ENCODE assay signal across 1 cellular context in the genomic region with DNA sequence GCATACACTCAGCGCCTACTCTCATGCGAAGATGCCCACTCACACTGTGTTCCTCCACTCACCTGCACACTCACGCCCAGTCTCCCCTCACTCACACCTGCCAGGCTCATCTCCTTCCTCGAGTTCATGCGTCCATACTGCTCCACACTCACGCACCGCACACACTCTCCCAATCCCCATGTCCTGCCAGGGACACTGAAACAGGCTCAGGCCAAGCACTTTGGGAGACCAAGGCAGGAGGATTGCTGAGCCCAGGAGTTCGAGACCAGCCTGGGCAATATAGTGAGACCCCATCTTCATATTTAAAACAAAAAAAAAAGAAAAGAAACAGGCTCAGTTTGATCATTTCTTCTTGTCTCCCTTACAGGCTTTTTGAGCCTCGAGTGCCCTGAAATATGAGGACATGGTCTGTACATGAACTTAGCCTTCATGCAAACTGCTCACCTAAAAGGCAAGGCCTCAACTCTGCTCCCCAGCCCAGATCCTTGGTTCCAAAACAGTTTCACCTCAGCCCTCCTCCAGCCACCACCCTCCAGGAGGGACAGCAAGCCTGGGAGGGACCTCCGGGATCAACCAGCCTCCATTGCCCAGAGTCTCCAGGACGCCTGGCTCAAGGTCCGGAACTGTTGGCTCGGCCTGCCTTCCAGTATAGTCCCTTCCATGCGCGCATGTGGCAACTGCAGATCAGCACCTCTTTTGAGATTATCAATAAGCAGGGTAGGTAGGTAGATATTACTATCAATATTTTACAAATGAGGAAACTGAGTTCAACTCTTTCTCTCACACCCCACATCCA.
TF ChIP-seq lines count a peak whose summit lies in the region.

No MANE protein-coding gene starts in this region.

TF ChIP-seq in IMR-90, 13 proteins besides CTCF, POLR2A, EP300 and RAD21:
- TF ChIP-seq, protein P1, sequence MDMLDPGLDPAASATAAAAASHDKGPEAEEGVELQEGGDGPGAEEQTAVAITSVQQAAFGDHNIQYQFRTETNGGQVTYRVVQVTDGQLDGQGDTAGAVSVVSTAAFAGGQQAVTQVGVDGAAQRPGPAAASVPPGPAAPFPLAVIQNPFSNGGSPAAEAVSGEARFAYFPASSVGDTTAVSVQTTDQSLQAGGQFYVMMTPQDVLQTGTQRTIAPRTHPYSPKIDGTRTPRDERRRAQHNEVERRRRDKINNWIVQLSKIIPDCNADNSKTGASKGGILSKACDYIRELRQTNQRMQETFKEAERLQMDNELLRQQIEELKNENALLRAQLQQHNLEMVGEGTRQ (IDR thresholded peaks at IDR 0.05; ENCODE audit: low read depth, low read length) = no peak
- TF ChIP-seq MAZ (IDR thresholded peaks at IDR 0.05; ENCODE audit: borderline replicate concordance, low read depth, low read length) = no peak
- no peak for TF ChIP-seq BHLHE40 (IDR thresholded peaks at IDR 0.05; ENCODE audit: low read depth, low read length)
- no peak for TF ChIP-seq SMC3 (IDR thresholded peaks at IDR 0.05; ENCODE audit: low read depth, low read length)
- TF ChIP-seq CEBPB (IDR thresholded peaks at IDR 0.05; ENCODE audit: low read depth, low read length) = no peak
- no peak for TF ChIP-seq CHD1 (IDR thresholded peaks at IDR 0.05; ENCODE audit: low read depth, low read length)
- TF ChIP-seq, protein P2, sequence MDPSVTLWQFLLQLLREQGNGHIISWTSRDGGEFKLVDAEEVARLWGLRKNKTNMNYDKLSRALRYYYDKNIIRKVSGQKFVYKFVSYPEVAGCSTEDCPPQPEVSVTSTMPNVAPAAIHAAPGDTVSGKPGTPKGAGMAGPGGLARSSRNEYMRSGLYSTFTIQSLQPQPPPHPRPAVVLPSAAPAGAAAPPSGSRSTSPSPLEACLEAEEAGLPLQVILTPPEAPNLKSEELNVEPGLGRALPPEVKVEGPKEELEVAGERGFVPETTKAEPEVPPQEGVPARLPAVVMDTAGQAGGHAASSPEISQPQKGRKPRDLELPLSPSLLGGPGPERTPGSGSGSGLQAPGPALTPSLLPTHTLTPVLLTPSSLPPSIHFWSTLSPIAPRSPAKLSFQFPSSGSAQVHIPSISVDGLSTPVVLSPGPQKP (IDR thresholded peaks at IDR 0.05; ENCODE audit: borderline replicate concordance, low read depth, low read length) = no peak
- TF ChIP-seq MAFK (IDR thresholded peaks at IDR 0.05; ENCODE audit: low read depth, low read length) = no peak
- TF ChIP-seq FOS (IDR thresholded peaks at IDR 0.05; ENCODE audit: low read depth, low read length) = no peak
- no peak for TF ChIP-seq MXI1 (IDR thresholded peaks at IDR 0.05; ENCODE audit: borderline replicate concordance, low read depth, low read length)
- TF ChIP-seq RFX5 (IDR thresholded peaks at IDR 0.05; ENCODE audit: low read depth, low read length) = no peak
- TF ChIP-seq RCOR1 (IDR thresholded peaks at IDR 0.05; ENCODE audit: insufficient replicate concordance, low read length) = no peak
- no peak for TF ChIP-seq NFE2L2 (IDR thresholded peaks at IDR 0.05; ENCODE audit: low read depth, low read length)
